ENCODE assay signal across 21 cellular contexts in the genomic region with DNA sequence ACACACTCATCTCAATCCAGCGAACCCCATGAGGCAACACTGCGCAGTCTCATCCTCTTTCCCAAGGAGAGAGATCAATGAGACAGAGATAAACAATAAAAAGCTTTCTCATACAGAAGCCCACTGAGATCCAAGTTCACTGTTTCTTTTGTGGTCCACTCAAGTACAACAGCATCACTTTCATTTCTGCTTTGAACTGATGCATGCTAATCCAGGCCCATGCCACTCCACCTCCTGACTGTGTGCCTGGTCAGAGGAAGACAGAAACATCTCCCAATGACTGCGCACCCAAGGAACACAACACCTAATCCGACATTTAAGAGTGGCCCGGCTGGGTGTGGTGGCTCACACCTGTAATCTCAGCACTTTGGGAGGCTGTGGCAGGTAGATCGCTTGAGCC.
A peak's percentile ranks its signal among the peaks of the same experiment; 100 is the strongest.
DNase-seq lines count a peak whose midpoint lies in the region; ATAC-seq and TF ChIP-seq lines count a peak whose summit lies in the region.
"Had no signal": no experiment of that assay in that cellular context is flagged by ENCODE, and none has a peak within 500 bp of the region (broad histone marks: within the 10 kb centered on the region; RNA-seq: fewer than 3 reads in every experiment).

No MANE protein-coding gene starts in this region.

- H3K9me3 Mint-ChIP-seq in activated naive CD4-positive, alpha-beta T cell treated with anti-CD3 and anti-CD28 coated beads for 36 hours, result no peaks in the 10 kb centered on the region
- H3K9me3 Mint-ChIP-seq in T-cell, result no peaks in the 10 kb centered on the region
- H3K9me3 Mint-ChIP-seq: stimulated activated effector memory CD8-positive, alpha-beta T cell treated with anti-CD3 and anti-CD28 coated beads, Interleukin-12 subunit alpha, Interleukin-12 subunit beta, amount 100 ng/mL, for 72 hours had no signal

- no peak for ATAC-seq in T-cell (replicated peaks in 1 of 4)
- no peak for ATAC-seq in GM19397 (IDR thresholded peaks at IDR 0.05; ENCODE audit: unreplicated experiment)
- ATAC-seq: mucosa of descending colon; stimulated activated effector memory CD8-positive, alpha-beta T cell treated with anti-CD3 and anti-CD28 coated beads, Interleukin-12 subunit alpha, Interleukin-12 subunit beta, amount 100 ng/mL, for 72 hours had no signal

- H3K27ac Mint-ChIP-seq in activated naive CD4-positive, alpha-beta T cell treated with anti-CD3 and anti-CD28 coated beads for 36 hours, result peak overlapping the region; percentile 86
- H3K27ac Mint-ChIP-seq in T-cell, result peak overlapping the region; percentile 94 to 96
- H3K27ac Mint-ChIP-seq: stimulated activated effector memory CD8-positive, alpha-beta T cell treated with anti-CD3 and anti-CD28 coated beads, Interleukin-12 subunit alpha, Interleukin-12 subunit beta, amount 100 ng/mL, for 72 hours had no signal

- no peak for TF ChIP-seq CTCF in dorsolateral prefrontal cortex (IDR thresholded peaks at IDR 0.05 in 54 of 56, conservative IDR thresholded peaks at IDR 0.05 in 2 of 56; ENCODE audit: low read depth in 1 of 56, partially characterized antibody in 56 of 56)

- H3K4me3 Mint-ChIP-seq in activated naive CD4-positive, alpha-beta T cell treated with anti-CD3 and anti-CD28 coated beads for 36 hours, result no peak overlapping the region
- H3K4me3 Mint-ChIP-seq in T-cell, result peak overlapping the region in 2 of 3 donors; percentile 9 to 66
- H3K4me3 Mint-ChIP-seq: stimulated activated effector memory CD8-positive, alpha-beta T cell treated with anti-CD3 and anti-CD28 coated beads, Interleukin-12 subunit alpha, Interleukin-12 subunit beta, amount 100 ng/mL, for 72 hours had no signal

- H3K4me3 ChIP-seq in dorsolateral prefrontal cortex, result no peak overlapping the region
- H3K4me3 ChIP-seq: adrenal gland, cardiac muscle cell, esophagus muscularis mucosa, HAP-1, mucosa of descending colon, upper lobe of left lung had no signal

- POLR2A ChIA-PET in T-cell (lab: Charles Lee), result no interaction called here

- no peaks in the 10 kb centered on the region for H3K27me3 ChIP-seq in dorsolateral prefrontal cortex
- H3K27me3 ChIP-seq: adrenal gland, cardiac muscle cell, esophagus muscularis mucosa, upper lobe of left lung had no signal

- DNase-seq in activated naive CD4-positive, alpha-beta T cell treated with anti-CD3 and anti-CD28 coated beads for 36 hours, result no peak
- no peak for DNase-seq in activated naive CD4-positive, alpha-beta T cell treated with anti-CD3 and anti-CD28 coated beads, Interleukin-2, amount 50 U/mL, for 16 hours
- DNase-seq in T-cell, result no peak
- no peak for DNase-seq in dorsolateral prefrontal cortex
- no peak for DNase-seq in NCI-H1436 (lab: John Stamatoyannopoulos, UW)
- DNase-seq in SIG-M5 treated with dmso at 0.1 percent for 504 hours (lab: John Stamatoyannopoulos, UW; ENCODE audit: unreplicated experiment), result no peak
- DNase-seq: activated CD4-positive, CD25-positive, alpha-beta regulatory T cell; mucosa of descending colon; NCI-H2029; NCI-H510A treated with DMSO at 0.1 percent for 48 hours; retina; Right ventricle myocardium superior; upper lobe of left lung had no signal

- peak overlapping the region in 42 of 59 donors; percentile 2 to 92 (median 80) for H3K27ac ChIP-seq in dorsolateral prefrontal cortex
- H3K27ac ChIP-seq in temporal lobe (ENCODE audit: low read depth, low read length), result peak overlapping the region; percentile 49
- H3K27ac ChIP-seq: adrenal gland, cardiac muscle cell, esophagus muscularis mucosa, HL-60 had no signal

- peaks cover 59% of the 10 kb centered on the region for H3K4me1 Mint-ChIP-seq in activated naive CD4-positive, alpha-beta T cell treated with anti-CD3 and anti-CD28 coated beads for 36 hours (ENCODE audit: low read depth)
- peaks cover 77 to 82% (median 82%) of the 10 kb centered on the region in 3 donors for H3K4me1 Mint-ChIP-seq in T-cell
- H3K4me1 Mint-ChIP-seq: stimulated activated effector memory CD8-positive, alpha-beta T cell treated with anti-CD3 and anti-CD28 coated beads, Interleukin-12 subunit alpha, Interleukin-12 subunit beta, amount 100 ng/mL, for 72 hours had no signal

- intact Hi-C loops in activated naive CD4-positive, alpha-beta T cell treated with anti-CD3 and anti-CD28 coated beads for 36 hours (cut with micrococcal nuclease), result loop anchor here (2.0 kb wide), 3 partner anchors 15 to 39 kb away; no protein-coding TSS in a partner anchor
- intact Hi-C loops in dorsolateral prefrontal cortex (cut with DNase I), result loop anchor here (2.0 to 10.0 kb wide), 2 partner anchors 39 to 53 kb away; no protein-coding TSS in a partner anchor

- H3K36me3 Mint-ChIP-seq in activated naive CD4-positive, alpha-beta T cell treated with anti-CD3 and anti-CD28 coated beads for 36 hours (ENCODE audit: low read depth), result peaks cover 35% of the 10 kb centered on the region
- peaks cover 58% of the 10 kb centered on the region for H3K36me3 Mint-ChIP-seq in T-cell

- CTCF ChIA-PET in activated naive CD4-positive, alpha-beta T cell treated with anti-CD3 and anti-CD28 coated beads for 36 hours (lab: Charles Lee), result no interaction called here
- CTCF ChIA-PET in T-cell (lab: Charles Lee), result interaction anchor here (0.6 to 1.2 kb wide), 4 partner anchors 12 to 69 kb away, joined by 3 to 4 read pairs (median 3); no protein-coding TSS in a partner anchor

- no peaks in the 10 kb centered on the region for H3K27me3 Mint-ChIP-seq in activated naive CD4-positive, alpha-beta T cell treated with anti-CD3 and anti-CD28 coated beads for 36 hours (ENCODE audit: low read depth)
- no peaks in the 10 kb centered on the region for H3K27me3 Mint-ChIP-seq in T-cell
